In genomic region chr21:32389337-32390015, GRCh38 we compare ENCODE assay signal across 1 cellular context.
TF ChIP-seq lines count a peak whose summit lies in the region.

No MANE protein-coding gene starts in this region.

TF ChIP-seq in GM23338, 12 proteins besides CTCF, POLR2A, EP300 and RAD21 (continued from another document):
- TF ChIP-seq ZNF462 (CRISPR knock-in tag; IDR thresholded peaks at IDR 0.05): no peak
- TF ChIP-seq JUNB (IDR thresholded peaks at IDR 0.05; ENCODE audit: unreplicated experiment): no peak
- no peak for TF ChIP-seq POLR2AphosphoS5 (IDR thresholded peaks at IDR 0.05; ENCODE audit: low read depth)
- TF ChIP-seq EZH2phosphoT487 (IDR thresholded peaks at IDR 0.05; ENCODE audit: unreplicated experiment): no peak
- TF ChIP-seq REST (IDR thresholded peaks at IDR 0.05; ENCODE audit: unreplicated experiment): no peak
